In the genomic region with DNA sequence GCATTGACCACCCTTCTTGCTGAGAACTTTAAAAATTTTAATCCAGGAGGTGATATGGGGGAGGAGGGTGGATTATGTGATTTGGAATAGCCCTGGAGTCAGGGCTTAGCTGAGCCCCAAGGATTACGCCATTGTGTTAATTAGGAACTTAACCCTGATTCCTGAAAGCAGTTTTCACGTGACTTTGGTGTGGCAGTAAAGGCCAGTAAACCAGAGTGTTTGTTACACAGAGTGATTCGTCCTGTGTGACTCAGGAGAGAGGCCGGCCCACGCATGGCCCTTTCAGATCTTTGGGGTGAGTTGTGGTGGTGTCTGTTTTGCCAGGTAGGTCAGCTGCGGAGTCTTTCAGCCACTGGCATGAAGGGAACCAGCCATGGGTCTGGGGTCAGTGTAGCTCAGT, we compare ENCODE assay signal across 16 cellular contexts.
A peak's percentile ranks its signal among the peaks of the same experiment; 100 is the strongest.
DNase-seq lines count a peak whose midpoint lies in the region; ATAC-seq and TF ChIP-seq lines count a peak whose summit lies in the region.
"Had no signal": no experiment of that assay in that cellular context is flagged by ENCODE, and none has a peak within 500 bp of the region (broad histone marks: within the 10 kb centered on the region; RNA-seq: fewer than 3 reads in every experiment).

No MANE protein-coding gene starts in this region.

- H3K9ac ChIP-seq in endodermal cell (ENCODE audit: extremely low read depth, low read length, poor library complexity, severe bottlenecking) = no peak overlapping the region

- H3K27me3 Mint-ChIP-seq in endodermal cell (ENCODE audit: insufficient read depth) = peaks cover 2% of the 10 kb centered on the region
- peaks cover 14% of the 10 kb centered on the region for H3K27me3 Mint-ChIP-seq in T-helper 17 cell

- DNase-seq in EH (ENCODE audit: low read depth) (peak; percentile 6), M059J (ENCODE audit: low read depth) (peak; percentile 53), endodermal cell (no peak), T-helper 17 cell (no peak), osteoblast (ENCODE audit: insufficient read length, low spot score, missing footprints) (no peak)
- no peak for DNase-seq in activated CD4-positive, CD25-positive, alpha-beta regulatory T cell (lab: John Stamatoyannopoulos, UW)
- DNase-seq: activated CD8-positive, alpha-beta T cell treated with anti-CD3 and anti-CD28 coated beads, Interleukin-2, amount 10 ng/mL, durations not matched to agents 7 days and 5 days; adrenal gland; Calu3; head of caudate nucleus; Karpas-422; NCI-H146; stimulated activated naive B cell treated with anti-CD40 and anti-IgM and Interleukin-4, amounts not matched to agents 10 μg/mL and 1 μg/mL and 100 μg/mL, for 72 hours had no signal

- H3K27ac ChIP-seq in endodermal cell (ENCODE audit: low read depth, low read length) (no peak overlapping the region), mesodermal cell (ENCODE audit: low read depth, low read length, severe bottlenecking) (peak overlapping the region; percentile 18), osteoblast (ENCODE audit: low read depth, low read length) (no peak overlapping the region)
- H3K27ac ChIP-seq: adrenal gland, SK-N-MC had no signal

- no peak overlapping the region for H3K4me2 ChIP-seq in osteoblast (ENCODE audit: insufficient read depth, low read length)

- H3K4me1 ChIP-seq in endodermal cell (ENCODE audit: control insufficient read depth, insufficient read depth, low read length) = peaks cover 3% of the 10 kb centered on the region
- H3K4me1 ChIP-seq in mesodermal cell (ENCODE audit: control insufficient read depth, insufficient read depth, low read length, poor library complexity, severe bottlenecking) = peaks cover 24% of the 10 kb centered on the region
- H3K4me1 ChIP-seq in osteoblast (ENCODE audit: insufficient read depth, low read length) = no peaks in the 10 kb centered on the region
- H3K4me1 ChIP-seq: adrenal gland had no signal

- H3K4me1 Mint-ChIP-seq in endodermal cell (peaks cover 38% of the 10 kb centered on the region), T-helper 17 cell (no peaks in the 10 kb centered on the region)
- H3K4me1 Mint-ChIP-seq: stimulated activated naive B cell treated with anti-CD40 and anti-IgM and Interleukin-4, amounts not matched to agents 10 μg/mL and 1 μg/mL and 100 μg/mL, for 72 hours had no signal

- H3K36me3 Mint-ChIP-seq in endodermal cell (ENCODE audit: low read depth) (no peaks in the 10 kb centered on the region), T-helper 17 cell (ENCODE audit: low read depth) (no peaks in the 10 kb centered on the region)
- H3K36me3 Mint-ChIP-seq: stimulated activated naive B cell treated with anti-CD40 and anti-IgM and Interleukin-4, amounts not matched to agents 10 μg/mL and 1 μg/mL and 100 μg/mL, for 72 hours had no signal

- no peaks in the 10 kb centered on the region for H3K9me3 ChIP-seq in endodermal cell (ENCODE audit: control insufficient read depth, low read length)
- H3K9me3 ChIP-seq in mesodermal cell (ENCODE audit: control insufficient read depth, low read length) = no peaks in the 10 kb centered on the region
- no peaks in the 10 kb centered on the region for H3K9me3 ChIP-seq in T-helper 17 cell (ENCODE audit: control insufficient read depth, low read length, poor library complexity, severe bottlenecking)
- H3K9me3 ChIP-seq in osteoblast (ENCODE audit: low read depth, low read length) = no peaks in the 10 kb centered on the region
- H3K9me3 ChIP-seq: adrenal gland had no signal

- WGBS in endodermal cell (ENCODE audit: insufficient coverage in 1 of 2, insufficient read length in 1 of 2), 2 experiments = 82 to 100% methylated on average over 1 to 6 of the region's 6 CpGs
- WGBS in mesodermal cell (ENCODE audit: insufficient coverage in 2 of 2), 2 experiments = 81 to 85% methylated on average over 4 to 5 of the region's 6 CpGs

- ATAC-seq in T-helper 17 cell (no peak), GM18909 (IDR thresholded peaks at IDR 0.05; ENCODE audit: poor library complexity, unreplicated experiment) (no peak)
- ATAC-seq: activated CD8-positive, alpha-beta T cell treated with anti-CD3 and anti-CD28 coated beads, Interleukin-2, amount 10 ng/mL, durations not matched to agents 7 days and 5 days; stimulated activated naive B cell treated with anti-CD40 and anti-IgM and Interleukin-4, amounts not matched to agents 10 μg/mL and 1 μg/mL and 100 μg/mL, for 72 hours had no signal

- H3K4me3 ChIP-seq in endodermal cell (ENCODE audit: low read length) = no peak overlapping the region
- no peak overlapping the region for H3K4me3 ChIP-seq in mesodermal cell (ENCODE audit: extremely low read depth, insufficient read depth, low read length, poor library complexity, severe bottlenecking)
- no peak overlapping the region for H3K4me3 ChIP-seq in osteoblast (ENCODE audit: insufficient read depth, low read length)
- H3K4me3 ChIP-seq: adrenal gland, SK-N-MC had no signal

- H3K79me2 ChIP-seq in osteoblast (ENCODE audit: insufficient read depth, low read length) = no peaks in the 10 kb centered on the region

- H3K27me3 ChIP-seq in endodermal cell (ENCODE audit: control insufficient read depth, insufficient read depth, low read length, poor library complexity, severe bottlenecking) (no peaks in the 10 kb centered on the region), osteoblast (ENCODE audit: insufficient read depth, low read length) (peaks cover 2% of the 10 kb centered on the region)
- H3K27me3 ChIP-seq: adrenal gland had no signal

- H3K36me3 ChIP-seq in endodermal cell (ENCODE audit: control insufficient read depth, insufficient read depth, low read length) (no peaks in the 10 kb centered on the region), mesodermal cell (ENCODE audit: control insufficient read depth, insufficient read depth, low read length) (no peaks in the 10 kb centered on the region), osteoblast (ENCODE audit: insufficient read depth, low read length) (no peaks in the 10 kb centered on the region)
- H3K36me3 ChIP-seq: adrenal gland had no signal

- H3K27ac Mint-ChIP-seq in endodermal cell (peak overlapping the region; percentile 83), T-helper 17 cell (no peak overlapping the region)
- H3K27ac Mint-ChIP-seq: activated CD8-positive, alpha-beta T cell treated with anti-CD3 and anti-CD28 coated beads, Interleukin-2, amount 10 ng/mL, durations not matched to agents 7 days and 5 days; stimulated activated naive B cell treated with anti-CD40 and anti-IgM and Interleukin-4, amounts not matched to agents 10 μg/mL and 1 μg/mL and 100 μg/mL, for 72 hours had no signal

- H3K4me3 Mint-ChIP-seq in endodermal cell (no peak overlapping the region), T-helper 17 cell (no peak overlapping the region)
- H3K4me3 Mint-ChIP-seq: activated CD8-positive, alpha-beta T cell treated with anti-CD3 and anti-CD28 coated beads, Interleukin-2, amount 10 ng/mL, durations not matched to agents 7 days and 5 days; stimulated activated naive B cell treated with anti-CD40 and anti-IgM and Interleukin-4, amounts not matched to agents 10 μg/mL and 1 μg/mL and 100 μg/mL, for 72 hours had no signal

- H4K20me1 ChIP-seq in osteoblast (ENCODE audit: insufficient read depth, low read length) = no peaks in the 10 kb centered on the region

- H2AFZ ChIP-seq in osteoblast (ENCODE audit: low read length) = no peak overlapping the region

- TF ChIP-seq CTCF in endodermal cell (conservative IDR thresholded peaks at IDR 0.05) = no peak
- TF ChIP-seq CTCF in osteoblast (IDR thresholded peaks at IDR 0.05; ENCODE audit: extremely low read depth, low read depth, low read length) = no peak

- no peaks in the 10 kb centered on the region for H3K9me3 Mint-ChIP-seq in endodermal cell
- H3K9me3 Mint-ChIP-seq: stimulated activated naive B cell treated with anti-CD40 and anti-IgM and Interleukin-4, amounts not matched to agents 10 μg/mL and 1 μg/mL and 100 μg/mL, for 72 hours had no signal

Comparison
In these comparisons a context has a peak if more than half of its experiments do, and no peak if none do; other contexts are left out.
1. DNase-seq: peak in EH (single experiment) and M059J (single experiment); none in endodermal cell (single experiment), activated CD4-positive, CD25-positive, alpha-beta regulatory T cell (0 of 4), T-helper 17 cell (0 of 3) and osteoblast (single experiment).